1 cellular context compared by ENCODE assay signal in genomic region chr7:131563918-131564317, GRCh38.
A peak's percentile ranks its signal among the peaks of the same experiment; 100 is the strongest.
TF ChIP-seq lines count a peak whose summit lies in the region.

No MANE protein-coding gene starts in this region.

TF ChIP-seq in Ishikawa, 13 proteins besides CTCF, POLR2A, EP300 and RAD21 (continued from another document):
- TF ChIP-seq REST (IDR thresholded peaks at IDR 0.05; ENCODE audit: low read depth) = peak; percentile 55; the same call in 1 of the 2 replicates
- TF ChIP-seq ZBTB7A (IDR thresholded peaks at IDR 0.05; ENCODE audit: low read depth) = no peak
